ENCODE assay signal across 8 cellular contexts in genomic region chrX:119990409-119990994, GRCh38. TPM values are rescaled to one million over a fixed set of nuclear protein-coding genes. Genes with fewer than 3 reads are reported as not detected.
DNase-seq lines count a peak whose midpoint lies in the region; ATAC-seq and TF ChIP-seq lines count a peak whose summit lies in the region.

No MANE protein-coding gene starts in this region.

- no peak overlapping the region for H3K56ac ChIP-seq in H9 (ENCODE audit: insufficient read length, low read depth, low read length)

- no peak overlapping the region for H4K8ac ChIP-seq in H9 (replicated peaks; ENCODE audit: insufficient read length, low read depth, low read length)

- DNase-seq in CD4-positive, alpha-beta T cell = no peak
- DNase-seq in H9 (peak; percentile 37), astrocyte of the cerebellum (ENCODE audit: low read depth) (no peak), SHP77 (lab: John Stamatoyannopoulos, UW) (no peak), GF-D8 (lab: John Stamatoyannopoulos, UW) (no peak)
- no peak for DNase-seq in naive thymus-derived CD4-positive, alpha-beta T cell

- H3K27me3 ChIP-seq in CD4-positive, alpha-beta T cell (ENCODE audit: control insufficient read depth, insufficient read depth, low read length) = peaks cover 52% of the 10 kb centered on the region
- peaks cover 73% of the 10 kb centered on the region for H3K27me3 ChIP-seq in H9 (ENCODE audit: insufficient read depth, low read length)
- H3K27me3 ChIP-seq in naive thymus-derived CD4-positive, alpha-beta T cell (ENCODE audit: control insufficient read depth in 2 of 2, insufficient read depth in 2 of 2, low read length in 2 of 2) = peaks cover 0 to 5% of the 10 kb centered on the region in 2 donors

- H2BK120ac ChIP-seq in H9 (ENCODE audit: low read depth, low read length, poor library complexity, severe bottlenecking) = no peak overlapping the region

- no peak overlapping the region for H3T11ph ChIP-seq in H9 (ENCODE audit: low read length)

- H2BK5ac ChIP-seq in H9 (ENCODE audit: insufficient read length, low read length) = no peak overlapping the region

- no peaks in the 10 kb centered on the region for H3K36me3 ChIP-seq in naive thymus-derived CD4-positive, alpha-beta T cell (ENCODE audit: control insufficient read depth in 2 of 3, insufficient read depth in 3 of 3, low read length in 3 of 3)

- H2BK20ac ChIP-seq in H9 (ENCODE audit: low read depth, low read length, poor library complexity, severe bottlenecking) = no peak overlapping the region

- intact Hi-C loops in CD4-positive, alpha-beta T cell (cut with DNase I, micrococcal nuclease) = no loop called here
- intact Hi-C loops in naive thymus-derived CD4-positive, alpha-beta T cell (cut with micrococcal nuclease) = no loop called here

- H3K4ac ChIP-seq in H9 (ENCODE audit: low read depth, low read length) = no peak overlapping the region

- H3K27me3 Mint-ChIP-seq in CD4-positive, alpha-beta T cell = peaks cover 81% of the 10 kb centered on the region
- H3K27me3 Mint-ChIP-seq in H9 (ENCODE audit: low read depth) = peaks cover 99% of the 10 kb centered on the region
- H3K27me3 Mint-ChIP-seq in naive thymus-derived CD4-positive, alpha-beta T cell = peaks cover 48 to 75% (median 56%) of the 10 kb centered on the region in 5 donors

- no peak for TF ChIP-seq CTCF in CD4-positive, alpha-beta T cell (IDR thresholded peaks at IDR 0.05)
- no peak for TF ChIP-seq CTCF in H9 (conservative IDR thresholded peaks at IDR 0.05)
- no peak for TF ChIP-seq CTCF in astrocyte of the cerebellum (IDR thresholded peaks at IDR 0.05; ENCODE audit: low read depth, low read length, missing control alignments)

- POLR2A ChIA-PET in CD4-positive, alpha-beta T cell (lab: Charles Lee) = no interaction called here
- POLR2A ChIA-PET in naive thymus-derived CD4-positive, alpha-beta T cell (lab: Charles Lee) = no interaction called here

- no peak overlapping the region for H2AK5ac ChIP-seq in H9 (ENCODE audit: insufficient read length, low read length)

- no peaks in the 10 kb centered on the region for H3K4me1 ChIP-seq in H9 (ENCODE audit: insufficient read depth, low read length)
- peaks cover 0 to 4% of the 10 kb centered on the region in 2 donors for H3K4me1 ChIP-seq in naive thymus-derived CD4-positive, alpha-beta T cell (ENCODE audit: control insufficient read depth in 2 of 2, insufficient read depth in 2 of 2, low read length in 2 of 2)

- no peak overlapping the region for H3K27ac ChIP-seq in CD4-positive, alpha-beta T cell (ENCODE audit: low read depth, low read length)
- no peak overlapping the region for H3K27ac ChIP-seq in H9 (ENCODE audit: insufficient read length, low read depth, low read length)
- no peak overlapping the region for H3K27ac ChIP-seq in naive thymus-derived CD4-positive, alpha-beta T cell (ENCODE audit: low read depth, low read length)

- H3K79me2 ChIP-seq in H9 (ENCODE audit: insufficient read depth, low read length) = no peaks in the 10 kb centered on the region

- H2BK12ac ChIP-seq in H9 (ENCODE audit: insufficient read length, low read depth, low read length) = no peak overlapping the region

- no peak overlapping the region for H2BK15ac ChIP-seq in H9 (ENCODE audit: low read depth, low read length)

- no peak overlapping the region for H4K91ac ChIP-seq in H9 (ENCODE audit: insufficient read length, low read depth, low read length)

- peaks cover 6% of the 10 kb centered on the region for H3K4me1 Mint-ChIP-seq in CD4-positive, alpha-beta T cell (ENCODE audit: low read depth)
- H3K4me1 Mint-ChIP-seq in H9 = peaks cover 5 to 12% of the 10 kb centered on the region in 2 experiments
- peaks cover 0 to 22% (median 13%) of the 10 kb centered on the region in 7 donors for H3K4me1 Mint-ChIP-seq in naive thymus-derived CD4-positive, alpha-beta T cell

- in situ Hi-C loops in astrocyte of the cerebellum (cut with HindIII; ENCODE audit: low sequenced_read_pairs) = no loop called here

- no peaks in the 10 kb centered on the region for H3K9me3 Mint-ChIP-seq in CD4-positive, alpha-beta T cell
- peaks cover 69 to 75% of the 10 kb centered on the region in 2 experiments for H3K9me3 Mint-ChIP-seq in H9
- peaks cover 0 to 2% (median 0%) of the 10 kb centered on the region in 11 donors for H3K9me3 Mint-ChIP-seq in naive thymus-derived CD4-positive, alpha-beta T cell

- H3K4me2 ChIP-seq in H9 (ENCODE audit: insufficient read depth, insufficient read length, low read length) = peak overlapping the region; percentile 54

- H3K27ac Mint-ChIP-seq in CD4-positive, alpha-beta T cell = no peak overlapping the region
- no peak overlapping the region for H3K27ac Mint-ChIP-seq in H9
- H3K27ac Mint-ChIP-seq in naive thymus-derived CD4-positive, alpha-beta T cell = no peak overlapping the region

- no peaks in the 10 kb centered on the region for H3K9me3 ChIP-seq in CD4-positive, alpha-beta T cell (ENCODE audit: control insufficient read depth, low read length)
- peaks cover 5% of the 10 kb centered on the region for H3K9me3 ChIP-seq in H9 (ENCODE audit: control insufficient read depth, low read depth, low read length)
- H3K9me3 ChIP-seq in naive thymus-derived CD4-positive, alpha-beta T cell (ENCODE audit: control insufficient read depth in 2 of 3, low read length in 3 of 3) = no peaks in the 10 kb centered on the region

- H3K4me3 Mint-ChIP-seq in CD4-positive, alpha-beta T cell = peak overlapping the region; percentile 20
- H3K4me3 Mint-ChIP-seq in H9 = peak overlapping the region; percentile 64 to 84
- H3K4me3 Mint-ChIP-seq in naive thymus-derived CD4-positive, alpha-beta T cell = peak overlapping the region; percentile 18 to 76 (median 70)

- no peak overlapping the region for H2AFZ ChIP-seq in H9 (ENCODE audit: low read length)

- peaks cover 9% of the 10 kb centered on the region for H3K23me2 ChIP-seq in H9 (ENCODE audit: insufficient read length, low read depth, low read length, poor library complexity, severe bottlenecking)

- H3K18ac ChIP-seq in H9 (ENCODE audit: insufficient read length, low read depth, low read length) = no peak overlapping the region

- H3K9ac ChIP-seq in H9 (ENCODE audit: extremely low read depth, insufficient read length, low read length) = no peak overlapping the region

- no peak overlapping the region for H3K23ac ChIP-seq in H9 (ENCODE audit: insufficient read length, low read depth, low read length)

- no peak overlapping the region for H4K5ac ChIP-seq in H9 (ENCODE audit: insufficient read length, low read depth, low read length)

- no peaks in the 10 kb centered on the region for H4K20me1 ChIP-seq in H9 (ENCODE audit: control insufficient read depth, insufficient read depth, insufficient read length)

- no peak for ATAC-seq in CD4-positive, alpha-beta T cell (ENCODE audit: poor library complexity)
- ATAC-seq in naive thymus-derived CD4-positive, alpha-beta T cell = peak; percentile 16
- no peak for ATAC-seq in GM18861 (IDR thresholded peaks at IDR 0.05; ENCODE audit: unreplicated experiment)
- ATAC-seq in HG03135 (IDR thresholded peaks at IDR 0.05; ENCODE audit: unreplicated experiment) = no peak

- H3K79me1 ChIP-seq in H9 (ENCODE audit: insufficient read depth, low read depth, low read length, poor library complexity, severe bottlenecking) = no peaks in the 10 kb centered on the region

- no peak overlapping the region for H3K14ac ChIP-seq in H9 (ENCODE audit: insufficient read depth, low read length)

- H3K36me3 Mint-ChIP-seq in CD4-positive, alpha-beta T cell (ENCODE audit: low read depth) = no peaks in the 10 kb centered on the region
- H3K36me3 Mint-ChIP-seq in H9 (ENCODE audit: insufficient read depth in 1 of 3, low read depth in 3 of 3) = no peaks in the 10 kb centered on the region; a peak in 2 of 7 replicates
- no peaks in the 10 kb centered on the region for H3K36me3 Mint-ChIP-seq in naive thymus-derived CD4-positive, alpha-beta T cell

- whole genome bisulfite sequencing in H9 (ENCODE audit: extremely low coverage, insufficient read length, low lambda C conversion rate) = no CpG with 5 or more reads among the region's 42 CpGs

- CTCF ChIA-PET in CD4-positive, alpha-beta T cell (lab: Charles Lee) = interaction anchor here (1.0 kb wide), 1 partner anchor 27 kb away, joined by 3 read pairs; no protein-coding TSS in a partner anchor
- CTCF ChIA-PET in naive thymus-derived CD4-positive, alpha-beta T cell (lab: Charles Lee) = no interaction called here

- peak overlapping the region; percentile 5 for H3K4me3 ChIP-seq in astrocyte of the cerebellum (ENCODE audit: low read depth, low read length)
- H3K4me3 ChIP-seq in naive thymus-derived CD4-positive, alpha-beta T cell (ENCODE audit: low read length) = no peak overlapping the region

RNA-seq across cellular contexts. Expression of gene NKAP, which starts 47.0 kb away (rescaled TPM):
- 10 to 100 TPM; 14.5 to 15.6 TPM for total RNA-seq in CD4-positive, alpha-beta T cell
- total RNA-seq in H9 (2021) = 7.3 and 7.5 TPM in 2 replicates
- 10 to 100 TPM in 4 of 5 experiments, 1 to 10 TPM in 1; 9.7 to 19.3 (median 14.9) TPM for total RNA-seq in naive thymus-derived CD4-positive, alpha-beta T cell
- 1 to 10 TPM; 4.2 to 6.0 TPM for polyA plus RNA-seq in naive thymus-derived CD4-positive, alpha-beta T cell

Comparison
In these comparisons a context has a peak if more than half of its experiments do, and no peak if none do; other contexts are left out.
1. H3K4me3 Mint-ChIP-seq: peak in every context shown above with its lines; median percentile 74 in H9; 70 in naive thymus-derived CD4-positive, alpha-beta T cell; 20 in CD4-positive, alpha-beta T cell.